In genomic region chr15:87648278-87648677, GRCh38 we compare ENCODE assay signal across 1 cellular context.
TF ChIP-seq lines count a peak whose summit lies in the region.

No MANE protein-coding gene starts in this region.

TF ChIP-seq in A549, 52 proteins besides CTCF, POLR2A, EP300 and RAD21 (continued from another document):
- TF ChIP-seq ELK1 (IDR thresholded peaks at IDR 0.05; ENCODE audit: low read depth, low read length) (no peak), NPAS2 (CRISPR knock-in tag; IDR thresholded peaks at IDR 0.05; ENCODE audit: borderline replicate concordance) (no peak), CBX8 (IDR thresholded peaks at IDR 0.05) (no peak)
